In genomic region chr4:15638418-15638817, GRCh38 we compare ENCODE assay signal across 23 cellular contexts.
"Had no signal": no experiment of that assay in that cellular context is flagged by ENCODE, and none has a peak within 500 bp of the region (broad histone marks: within the 10 kb centered on the region; RNA-seq: fewer than 3 reads in every experiment).

No MANE protein-coding gene starts in this region.

- H3K27me3 Mint-ChIP-seq: IgD-negative memory B cell had no signal

- H3K4me3 ChIP-seq: SJCRH30 had no signal

- H3K4me3 Mint-ChIP-seq: IgD-negative memory B cell had no signal

- H3K9me3 Mint-ChIP-seq: IgD-negative memory B cell had no signal

- ATAC-seq: Panc1, PC-3, SK-N-SH treated with all-trans-retinoic acid at 6 μM for 48 hours had no signal

- DNase-seq: KBM-7, MV-4-11, NCI-H1092, NCI-H1105 treated with DMSO at 0.1 percent for 48 hours, NCI-H1436, NCI-H187, NCI-H2029, NCI-H2081 treated with DMSO at 0.1 percent for 48 hours, NCI-H2171, NCI-H226, NCI-H446, NCI-H510A, NCI-H524 treated with DMSO at 0.1 percent for 48 hours, NCI-H69, NCI-H774, PC-3, SHP77 treated with DMSO at 0.1 percent for 48 hours, SJCRH30, T-helper 1 cell had no signal

- H3K9me3 ChIP-seq: SJCRH30 had no signal

- H3K27ac ChIP-seq: RWPE1, SJCRH30 had no signal

- H3K4me1 ChIP-seq: SJCRH30 had no signal
